Comparison of ENCODE assay signal across 8 cellular contexts in genomic region chr1:198681831-198682756, GRCh38. TPM values are rescaled to one million over a fixed set of nuclear protein-coding genes. Genes with fewer than 3 reads are reported as not detected.
DNase-seq lines count a peak whose midpoint lies in the region; ATAC-seq, FAIRE-seq and TF ChIP-seq lines count a peak whose summit lies in the region.

No MANE protein-coding gene starts in this region.

- POLR2A ChIA-PET in activated CD4-positive, alpha-beta memory T cell treated with anti-CD3 and anti-CD28 coated beads for 36 hours (lab: Charles Lee): interaction anchor here (0.7 to 11.5 kb wide), 22 partner anchors 9 to 163 kb away, joined by 3 to 114 read pairs (median 8); partner anchors contain the start of gene PTPRC

- peak; percentile 95 for FAIRE-seq in endometrium (lab: Jason Lieb, UNC)

- H3K9me3 Mint-ChIP-seq in activated CD4-positive, alpha-beta memory T cell treated with anti-CD3 and anti-CD28 coated beads for 36 hours: no peaks in the 10 kb centered on the region
- H3K9me3 Mint-ChIP-seq in natural killer cell treated with Interleukin-12 subunit alpha and Interleukin-12 subunit beta and Interleukin-15 and Interleukin-18, amount 100 ng/mL, for 72 hours: no peaks in the 10 kb centered on the region

- peak; percentile 53 for DNase-seq in AG09319 (ENCODE audit: extremely low read depth, low read depth)
- DNase-seq in NCI-H526 treated with DMSO at 0.1 percent for 48 hours (lab: John Stamatoyannopoulos, UW): peak; percentile 26
- peak; percentile 89 for DNase-seq in activated CD4-positive, alpha-beta memory T cell treated with anti-CD3 and anti-CD28 coated beads for 36 hours
- DNase-seq in natural killer cell treated with Interleukin-12 subunit alpha and Interleukin-12 subunit beta and Interleukin-15 and Interleukin-18, amount 100 ng/mL, for 72 hours (ENCODE audit: low spot score): peak; percentile 89
- DNase-seq in stimulated activated naive CD8-positive, alpha-beta T cell treated with anti-CD3 and anti-CD28 coated beads, Interleukin-15, Interleukin-2, amounts not matched to agents 100 U/mL and 50 U/mL, for 24 hours: peak; percentile 72

- intact Hi-C loops in activated CD4-positive, alpha-beta memory T cell treated with anti-CD3 and anti-CD28 coated beads for 36 hours (cut with micrococcal nuclease): loop anchor here (1.0 to 10.0 kb wide), 8 partner anchors 13 to 777 kb away; partner anchors contain the start of gene C1orf53

- ATAC-seq in GM18909 (IDR thresholded peaks at IDR 0.05; ENCODE audit: poor library complexity, unreplicated experiment): peak; percentile 97
- ATAC-seq in HG03108 (IDR thresholded peaks at IDR 0.05; ENCODE audit: unreplicated experiment): peak; percentile 93
- peak; percentile 93 to 95 for ATAC-seq in natural killer cell treated with Interleukin-12 subunit alpha and Interleukin-12 subunit beta and Interleukin-15 and Interleukin-18, amount 100 ng/mL, for 72 hours
- ATAC-seq in stimulated activated naive CD8-positive, alpha-beta T cell treated with anti-CD3 and anti-CD28 coated beads, Interleukin-15, Interleukin-2, amounts not matched to agents 100 U/mL and 50 U/mL, for 24 hours: peak; percentile 88

- peaks cover 84% of the 10 kb centered on the region for H3K4me1 Mint-ChIP-seq in activated CD4-positive, alpha-beta memory T cell treated with anti-CD3 and anti-CD28 coated beads for 36 hours (ENCODE audit: low read depth)
- peaks cover 64 to 73% of the 10 kb centered on the region in 2 donors for H3K4me1 Mint-ChIP-seq in natural killer cell treated with Interleukin-12 subunit alpha and Interleukin-12 subunit beta and Interleukin-15 and Interleukin-18, amount 100 ng/mL, for 72 hours (ENCODE audit: low read depth in 2 of 2)

- CTCF ChIA-PET in activated CD4-positive, alpha-beta memory T cell treated with anti-CD3 and anti-CD28 coated beads for 36 hours (lab: Charles Lee): interaction anchor here (0.5 to 1.7 kb wide), 15 partner anchors 8 to 526 kb away, joined by 3 to 7 read pairs (median 4); no protein-coding TSS in a partner anchor

- TF ChIP-seq CTCF in AG09319 (IDR thresholded peaks at IDR 0.05; ENCODE audit: low read depth, low read length): no peak

- H3K4me3 Mint-ChIP-seq in activated CD4-positive, alpha-beta memory T cell treated with anti-CD3 and anti-CD28 coated beads for 36 hours: peak overlapping the region; percentile 48
- peak overlapping the region; percentile 84 for H3K4me3 Mint-ChIP-seq in natural killer cell treated with Interleukin-12 subunit alpha and Interleukin-12 subunit beta and Interleukin-15 and Interleukin-18, amount 100 ng/mL, for 72 hours

- H3K36me3 Mint-ChIP-seq in activated CD4-positive, alpha-beta memory T cell treated with anti-CD3 and anti-CD28 coated beads for 36 hours: peaks cover 46% of the 10 kb centered on the region
- peaks cover 16% of the 10 kb centered on the region for H3K36me3 Mint-ChIP-seq in natural killer cell treated with Interleukin-12 subunit alpha and Interleukin-12 subunit beta and Interleukin-15 and Interleukin-18, amount 100 ng/mL, for 72 hours

- H3K27me3 Mint-ChIP-seq in activated CD4-positive, alpha-beta memory T cell treated with anti-CD3 and anti-CD28 coated beads for 36 hours: no peaks in the 10 kb centered on the region
- no peaks in the 10 kb centered on the region for H3K27me3 Mint-ChIP-seq in natural killer cell treated with Interleukin-12 subunit alpha and Interleukin-12 subunit beta and Interleukin-15 and Interleukin-18, amount 100 ng/mL, for 72 hours

- peak overlapping the region; percentile 95 for H3K27ac Mint-ChIP-seq in activated CD4-positive, alpha-beta memory T cell treated with anti-CD3 and anti-CD28 coated beads for 36 hours
- peak overlapping the region; percentile 94 to 96 for H3K27ac Mint-ChIP-seq in natural killer cell treated with Interleukin-12 subunit alpha and Interleukin-12 subunit beta and Interleukin-15 and Interleukin-18, amount 100 ng/mL, for 72 hours

RNA-seq across cellular contexts. Expression of gene PTPRC, which starts 43.3 kb away (rescaled TPM):
- 100 to 1,000 TPM; 495 to 503 TPM for total RNA-seq in activated CD4-positive, alpha-beta memory T cell treated with anti-CD3 and anti-CD28 coated beads for 36 hours
- total RNA-seq in natural killer cell treated with Interleukin-12 subunit alpha and Interleukin-12 subunit beta and Interleukin-15 and Interleukin-18, amount 100 ng/mL, for 72 hours: 100 to 1,000 TPM; 334 to 761 TPM

Comparison
In these comparisons a context has a peak if more than half of its experiments do, and no peak if none do; other contexts are left out.
1. Peak in every context shown above with its lines: DNase-seq and ATAC-seq.
2. DNase-seq: peak in every context shown above with its lines; median percentile 89 in activated CD4-positive, alpha-beta memory T cell treated with anti-CD3 and anti-CD28 coated beads for 36 hours; 89 in natural killer cell treated with Interleukin-12 subunit alpha and Interleukin-12 subunit beta and Interleukin-15 and Interleukin-18, amount 100 ng/mL, for 72 hours; 72 in stimulated activated naive CD8-positive, alpha-beta T cell treated with anti-CD3 and anti-CD28 coated beads, Interleukin-15, Interleukin-2, amounts not matched to agents 100 U/mL and 50 U/mL, for 24 hours; 53 in AG09319; 26 in NCI-H526 treated with DMSO at 0.1 percent for 48 hours.